ENCODE assay signal across 2 cellular contexts in the genomic region with DNA sequence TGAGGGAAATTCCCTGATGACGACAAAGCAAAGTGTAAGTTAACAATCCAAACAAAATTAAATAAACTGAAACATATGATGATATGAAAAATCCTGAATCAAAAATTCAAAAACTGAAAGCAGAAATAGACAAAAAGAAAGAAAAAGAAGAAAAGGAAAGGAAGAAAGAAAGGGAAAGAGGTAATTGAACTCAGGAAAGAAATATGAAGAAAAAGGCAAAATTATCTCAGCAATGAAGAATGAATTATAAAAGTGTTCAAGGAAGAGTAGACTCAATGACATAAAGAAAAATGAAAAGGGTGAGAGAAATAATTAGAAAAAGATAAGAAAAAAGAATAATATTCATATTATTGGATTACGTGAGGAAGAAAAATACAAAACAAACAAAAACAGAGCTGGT.
TF ChIP-seq lines count a peak whose summit lies in the region.

No MANE protein-coding gene starts in this region.

TF ChIP-seq in HEK293, 187 proteins besides CTCF, POLR2A, EP300 and RAD21:
- TF ChIP-seq ZSCAN5A (tag by site-specific recombination; IDR thresholded peaks at IDR 0.05), result no peak
- peak; percentile 79 for TF ChIP-seq PRDM1 (tag by site-specific recombination; IDR thresholded peaks at IDR 0.05)
- TF ChIP-seq ZNF121 (tag by site-specific recombination; IDR thresholded peaks at IDR 0.05), result no peak
- TF ChIP-seq ZNF366 (tag by site-specific recombination; conservative IDR thresholded peaks at IDR 0.05), result peak; percentile 42; the same call in 1 of the 2 replicates

TF ChIP-seq in K562, 482 proteins besides CTCF, POLR2A, EP300 and RAD21:
- TF ChIP-seq, protein P1, sequence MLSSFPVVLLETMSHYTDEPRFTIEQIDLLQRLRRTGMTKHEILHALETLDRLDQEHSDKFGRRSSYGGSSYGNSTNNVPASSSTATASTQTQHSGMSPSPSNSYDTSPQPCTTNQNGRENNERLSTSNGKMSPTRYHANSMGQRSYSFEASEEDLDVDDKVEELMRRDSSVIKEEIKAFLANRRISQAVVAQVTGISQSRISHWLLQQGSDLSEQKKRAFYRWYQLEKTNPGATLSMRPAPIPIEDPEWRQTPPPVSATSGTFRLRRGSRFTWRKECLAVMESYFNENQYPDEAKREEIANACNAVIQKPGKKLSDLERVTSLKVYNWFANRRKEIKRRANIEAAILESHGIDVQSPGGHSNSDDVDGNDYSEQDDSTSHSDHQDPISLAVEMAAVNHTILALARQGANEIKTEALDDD (IDR thresholded peaks at IDR 0.05), result no peak
- TF ChIP-seq, protein P2, sequence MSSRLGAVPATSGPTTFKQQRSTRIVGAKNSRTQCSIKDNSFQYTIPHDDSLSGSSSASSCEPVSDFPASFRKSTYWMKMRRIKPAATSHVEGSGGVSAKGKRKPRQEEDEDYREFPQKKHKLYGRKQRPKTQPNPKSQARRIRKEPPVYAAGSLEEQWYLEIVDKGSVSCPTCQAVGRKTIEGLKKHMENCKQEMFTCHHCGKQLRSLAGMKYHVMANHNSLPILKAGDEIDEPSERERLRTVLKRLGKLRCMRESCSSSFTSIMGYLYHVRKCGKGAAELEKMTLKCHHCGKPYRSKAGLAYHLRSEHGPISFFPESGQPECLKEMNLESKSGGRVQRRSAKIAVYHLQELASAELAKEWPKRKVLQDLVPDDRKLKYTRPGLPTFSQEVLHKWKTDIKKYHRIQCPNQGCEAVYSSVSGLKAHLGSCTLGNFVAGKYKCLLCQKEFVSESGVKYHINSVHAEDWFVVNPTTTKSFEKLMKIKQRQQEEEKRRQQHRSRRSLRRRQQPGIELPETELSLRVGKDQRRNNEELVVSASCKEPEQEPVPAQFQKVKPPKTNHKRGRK (tag; IDR thresholded peaks at IDR 0.05), result peak; percentile 79
- peak; percentile 26 for TF ChIP-seq TAF9B (IDR thresholded peaks at IDR 0.05; ENCODE audit: partially characterized antibody)
- TF ChIP-seq NBN (IDR thresholded peaks at IDR 0.05; ENCODE audit: low read depth), result 0 out of 2 replicates have a peak, but pooled peaks have one; percentile 26
